In the genomic region with DNA sequence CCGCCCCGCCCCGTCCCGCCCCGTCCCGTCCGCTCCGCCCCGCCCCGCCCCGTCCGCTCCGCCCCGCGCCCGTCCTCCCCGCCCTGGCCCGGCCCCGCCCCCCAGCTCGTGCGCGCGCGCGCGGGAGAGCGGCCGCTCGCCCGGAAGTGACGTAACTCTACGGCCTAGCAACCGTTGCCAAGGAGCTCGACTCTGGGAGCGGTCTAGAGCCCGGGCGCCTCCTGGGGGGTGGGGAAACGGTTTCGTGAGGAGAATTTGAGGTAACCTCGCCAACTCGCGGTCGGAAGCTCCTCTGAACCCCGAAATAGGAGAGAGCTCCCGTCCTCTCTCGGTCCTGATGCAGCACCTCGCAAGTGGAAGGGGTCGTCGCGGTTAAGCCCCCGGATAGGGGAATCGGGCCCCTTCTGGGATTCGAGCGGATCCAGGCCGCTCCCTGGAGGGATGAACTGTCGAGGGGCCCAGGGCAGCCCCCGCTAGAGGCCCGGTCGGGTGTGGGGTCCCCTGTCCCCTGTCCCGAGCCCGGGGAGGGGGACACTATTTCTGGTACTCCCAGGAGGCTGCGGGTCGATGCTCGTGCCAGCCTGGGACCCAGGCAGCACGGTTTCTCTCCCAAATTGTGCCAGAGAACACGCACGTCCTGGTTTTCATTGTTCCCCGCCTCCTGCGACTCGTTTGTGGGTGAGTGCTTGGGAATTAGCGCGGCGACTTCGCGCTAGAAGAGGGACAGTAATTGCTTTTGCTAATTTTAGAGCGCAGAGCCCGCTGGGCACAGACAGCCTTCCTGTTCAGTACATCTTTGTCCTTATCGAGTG, we compare ENCODE assay signal across 8 cellular contexts. TPM values are rescaled to one million over a fixed set of nuclear protein-coding genes. Genes with fewer than 3 reads are reported as not detected.
DNase-seq lines count a peak whose midpoint lies in the region; ATAC-seq and TF ChIP-seq lines count a peak whose summit lies in the region.

TSS of gene IFT81 (plus strand) at position 174 of the 812 bp plus-strand sequence. CDS start 3,024 bp downstream, outside the sequence.

- peak within 1 kb of the TSS; percentile 93 to 94 for H3K27ac ChIP-seq in right atrium auricular region
- peak within 1 kb of the TSS; percentile 89 for H3K27ac ChIP-seq in psoas muscle
- H3K27ac ChIP-seq in urinary bladder (ENCODE audit: low read depth) = peak within 1 kb of the TSS; percentile 73

- ATAC-seq in HG02885 (IDR thresholded peaks at IDR 0.05; ENCODE audit: poor library complexity, unreplicated experiment) (peak; percentile 91), psoas muscle (peak; percentile 95 to 99 (median 98))

- H3K4me1 ChIP-seq in right atrium auricular region = peaks cover 0 to 13% of the 10 kb centered on the region in 2 donors
- peaks cover 7% of the 10 kb centered on the region for H3K4me1 ChIP-seq in psoas muscle
- no peaks in the 10 kb centered on the region for H3K4me1 ChIP-seq in urinary bladder (ENCODE audit: insufficient read depth)

- no peak for TF ChIP-seq CTCF in GM12875 (IDR thresholded peaks at IDR 0.05; ENCODE audit: borderline replicate concordance, insufficient read depth, low read depth, low read length)
- TF ChIP-seq CTCF in right atrium auricular region (IDR thresholded peaks at IDR 0.05) = no peak
- TF ChIP-seq CTCF in psoas muscle (IDR thresholded peaks at IDR 0.05) = no peak

- H3K4me3 ChIP-seq in GM12875 (ENCODE audit: low read depth, low read length) = peak within 1 kb of the TSS; percentile 81
- peak within 1 kb of the TSS; percentile 73 to 93 for H3K4me3 ChIP-seq in right atrium auricular region
- peak within 1 kb of the TSS; percentile 100 for H3K4me3 ChIP-seq in psoas muscle
- peak within 1 kb of the TSS; percentile 71 for H3K4me3 ChIP-seq in urinary bladder (ENCODE audit: low read depth, low read length)

- intact Hi-C loops in psoas muscle (cut with DNase I) = no loop called here

- peak; percentile 74 to 90 for DNase-seq in NCI-H187 (lab: John Stamatoyannopoulos, UW)
- DNase-seq in T-helper 2 cell = peak; percentile 85 to 96 (median 92)
- peak; percentile 64 to 97 (median 93) for DNase-seq in anterior cingulate cortex (lab: John Stamatoyannopoulos, UW)
- DNase-seq in right atrium auricular region (ENCODE audit: low spot score) = peak; percentile 95
- peak; percentile 96 to 97 for DNase-seq in psoas muscle

- H3K36me3 ChIP-seq in right atrium auricular region = no peaks in the 10 kb centered on the region
- H3K36me3 ChIP-seq in psoas muscle (ENCODE audit: insufficient read depth in 1 of 2, low read depth in 1 of 2) = peaks cover 0 to 16% of the 10 kb centered on the region in 2 donors
- H3K36me3 ChIP-seq in urinary bladder (ENCODE audit: insufficient read depth) = no peaks in the 10 kb centered on the region

- H3K9me3 ChIP-seq in right atrium auricular region (no peaks in the 10 kb centered on the region), psoas muscle (no peaks in the 10 kb centered on the region)

- H3K27me3 ChIP-seq in right atrium auricular region (no peaks in the 10 kb centered on the region), psoas muscle (ENCODE audit: insufficient read depth in 3 of 3, low read length in 2 of 3) (no peaks in the 10 kb centered on the region)

- 1% methylated on average over 61 to 75 of the region's 78 CpGs for WGBS in psoas muscle, 3 donors
- under 1% methylated on average over 78 of the region's 78 CpGs for WGBS in urinary bladder

RNA-seq across cellular contexts. Expression of gene IFT81, which starts in this region (rescaled TPM):
- 10 to 100 TPM in 1 of 2 donors, 1 to 10 TPM in 1; 7.5 to 12.0 TPM for total RNA-seq in right atrium auricular region
- total RNA-seq in psoas muscle = 1 to 10 TPM; 4.1 to 9.6 (median 5.3) TPM
- polyA plus RNA-seq in psoas muscle = 1 to 10 TPM; 2.5 to 8.7 (median 3.8) TPM
- 54.0 TPM for total RNA-seq in urinary bladder
- polyA plus RNA-seq in urinary bladder = 13.2 TPM

Comparison
In these comparisons a context has a peak if more than half of its experiments do, and no peak if none do; other contexts are left out.
1. Peak in every context shown above with its lines: DNase-seq, ATAC-seq, H3K4me3 ChIP-seq and H3K27ac ChIP-seq.